8 cellular contexts compared by ENCODE assay signal in genomic region chr7:33716581-33717477, GRCh38.
DNase-seq lines count a peak whose midpoint lies in the region; ATAC-seq and TF ChIP-seq lines count a peak whose summit lies in the region.

No MANE protein-coding gene starts in this region.

- H3K27me3 Mint-ChIP-seq in activated CD4-positive, alpha-beta T cell treated with anti-CD3 and anti-CD28 coated beads, Interleukin-2, amount 10 ng/mL, durations not matched to agents 24 days and 14 days = peaks cover 2% of the 10 kb centered on the region

- H3K36me3 ChIP-seq in MM.1S (replicated peaks; ENCODE audit: insufficient read depth, low read length) = no peaks in the 10 kb centered on the region
- H3K36me3 ChIP-seq in breast epithelium = no peaks in the 10 kb centered on the region
- no peaks in the 10 kb centered on the region for H3K36me3 ChIP-seq in mesodermal cell (ENCODE audit: control insufficient read depth, insufficient read depth, low read length)

- no peaks in the 10 kb centered on the region for H3K36me3 Mint-ChIP-seq in activated CD4-positive, alpha-beta T cell treated with anti-CD3 and anti-CD28 coated beads, Interleukin-2, amount 10 ng/mL, durations not matched to agents 24 days and 14 days (ENCODE audit: low read depth)

- H3K27me3 ChIP-seq in MM.1S (replicated peaks; ENCODE audit: insufficient read depth, low read length) = no peaks in the 10 kb centered on the region
- H3K27me3 ChIP-seq in breast epithelium = no peaks in the 10 kb centered on the region

- no peak overlapping the region for H3K27ac Mint-ChIP-seq in activated CD4-positive, alpha-beta T cell treated with anti-CD3 and anti-CD28 coated beads, Interleukin-2, amount 10 ng/mL, durations not matched to agents 24 days and 14 days

- H3K9me3 ChIP-seq in MM.1S (replicated peaks; ENCODE audit: insufficient read depth, low read length) (no peaks in the 10 kb centered on the region), breast epithelium (no peaks in the 10 kb centered on the region), mesodermal cell (ENCODE audit: control insufficient read depth, low read length) (no peaks in the 10 kb centered on the region)

- H3F3A ChIP-seq in MM.1S (ENCODE audit: insufficient read depth, low read length) = no peaks in the 10 kb centered on the region

- H3K4me2 ChIP-seq in MM.1S (ENCODE audit: low read depth, low read length) = no peak overlapping the region

- TF ChIP-seq POLR2A in breast epithelium (IDR thresholded peaks at IDR 0.05) = no peak

- H3K4me1 Mint-ChIP-seq in activated CD4-positive, alpha-beta T cell treated with anti-CD3 and anti-CD28 coated beads, Interleukin-2, amount 10 ng/mL, durations not matched to agents 24 days and 14 days = no peaks in the 10 kb centered on the region

- ATAC-seq in HG02759 (IDR thresholded peaks at IDR 0.05; ENCODE audit: unreplicated experiment) = no peak

- no peak overlapping the region for H2AFZ ChIP-seq in MM.1S (ENCODE audit: low read length)

- H3K27ac ChIP-seq in MM.1S (ENCODE audit: low read length) (no peak overlapping the region), breast epithelium (no peak overlapping the region), mesodermal cell (ENCODE audit: low read depth, low read length, severe bottlenecking) (peak overlapping the region; percentile 29)

- H3K9ac ChIP-seq in MM.1S (ENCODE audit: low read length) = no peak overlapping the region

- no peak overlapping the region for H3K4me3 Mint-ChIP-seq in activated CD4-positive, alpha-beta T cell treated with anti-CD3 and anti-CD28 coated beads, Interleukin-2, amount 10 ng/mL, durations not matched to agents 24 days and 14 days

- H3K4me3 ChIP-seq in MM.1S (ENCODE audit: low read length) (no peak overlapping the region), breast epithelium (no peak overlapping the region), mesodermal cell (ENCODE audit: extremely low read depth, insufficient read depth, low read length, poor library complexity, severe bottlenecking) (no peak overlapping the region)

- no peaks in the 10 kb centered on the region for H4K20me1 ChIP-seq in MM.1S (ENCODE audit: insufficient read depth, low read length)

- no peaks in the 10 kb centered on the region for H3K79me2 ChIP-seq in MM.1S (ENCODE audit: low read length)

- TF ChIP-seq CTCF in GM10266 (IDR thresholded peaks at IDR 0.05; ENCODE audit: control insufficient read depth, insufficient read depth, low read depth, missing control alignments) (peak; percentile 43), MM.1S (IDR thresholded peaks at IDR 0.05; ENCODE audit: low read length) (peak; percentile 75), breast epithelium (IDR thresholded peaks at IDR 0.05) (peak in 2 of 3 donors; percentile 24 to 53)

- intact Hi-C loops in breast epithelium (cut with DNase I; ENCODE audit: low total_unique reads) = no loop called here
- intact Hi-C loops in activated CD4-positive, alpha-beta T cell treated with anti-CD3 and anti-CD28 coated beads, Interleukin-2, amount 10 ng/mL, durations not matched to agents 24 days and 14 days (cut with micrococcal nuclease) = no loop called here

- DNase-seq in GM10266 (ENCODE audit: extremely low spot score) = no peak
- peak; percentile 63 for DNase-seq in MM.1S
- no peak for DNase-seq in breast epithelium (ENCODE audit: low spot score in 2 of 2)
- DNase-seq in activated CD4-positive, alpha-beta T cell treated with anti-CD3 and anti-CD28 coated beads, Interleukin-2, amount 50 U/mL, for 4 hours = no peak
- no peak for DNase-seq in hepatic stellate cell (ENCODE audit: low spot score)
- no peak for DNase-seq in activated CD4-positive, alpha-beta T cell treated with anti-CD3 and anti-CD28 coated beads, Interleukin-2, amount 10 ng/mL, durations not matched to agents 24 days and 14 days

- H3K4me1 ChIP-seq in MM.1S (ENCODE audit: low read length) (no peaks in the 10 kb centered on the region), breast epithelium (no peaks in the 10 kb centered on the region), mesodermal cell (ENCODE audit: control insufficient read depth, insufficient read depth, low read length, poor library complexity, severe bottlenecking) (peaks cover 10% of the 10 kb centered on the region)

- 78% methylated on average over 1 of the region's 2 CpGs; no CpG with 5 or more reads in 1 of the 2 experiments for whole genome bisulfite sequencing in mesodermal cell (ENCODE audit: insufficient coverage in 2 of 2), 2 experiments

- H3K9me3 Mint-ChIP-seq in activated CD4-positive, alpha-beta T cell treated with anti-CD3 and anti-CD28 coated beads, Interleukin-2, amount 10 ng/mL, durations not matched to agents 24 days and 14 days = no peaks in the 10 kb centered on the region

- H3K9me2 ChIP-seq in MM.1S (replicated peaks; ENCODE audit: insufficient read depth, low read length) = no peaks in the 10 kb centered on the region
